In the genomic region with DNA sequence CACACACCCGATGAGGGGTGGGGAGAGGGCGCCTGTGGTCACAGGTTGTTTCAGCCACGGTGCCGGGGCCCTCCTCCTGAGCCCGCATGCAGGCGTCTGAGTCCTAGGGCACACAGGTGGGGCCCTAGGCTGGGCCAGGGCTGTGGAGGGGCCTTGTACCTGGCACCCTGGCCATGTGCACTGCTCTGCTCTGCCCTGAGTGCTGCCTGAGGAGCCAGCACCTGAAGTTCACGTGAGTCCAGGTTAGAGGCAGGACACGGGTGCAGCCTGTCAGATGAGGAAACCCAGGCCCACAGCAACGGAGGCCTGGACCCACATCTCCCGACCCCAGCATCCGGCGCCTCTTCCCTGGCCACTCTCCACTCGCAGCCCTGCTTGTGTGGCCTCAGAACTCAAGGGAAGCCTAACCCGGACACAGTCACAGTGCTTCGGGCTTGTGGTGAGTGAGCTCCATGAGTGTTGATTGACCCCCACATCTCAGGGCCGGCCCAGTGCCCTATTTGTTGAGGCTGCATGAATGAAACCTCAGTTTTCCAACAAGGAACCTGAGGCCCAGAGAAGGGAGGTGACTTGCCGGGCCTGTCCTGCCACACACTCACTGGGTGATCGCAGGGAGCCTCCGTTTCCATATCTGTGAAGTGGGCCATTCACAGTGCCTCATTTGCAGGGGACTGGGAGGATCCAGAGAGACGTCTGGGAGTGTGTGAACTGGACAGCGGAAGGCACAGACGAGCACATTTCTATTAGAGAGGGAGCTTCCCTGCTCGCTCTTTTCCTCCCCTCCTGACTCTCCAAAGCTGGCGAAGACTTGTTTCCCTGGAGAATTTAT, we compare ENCODE assay signal across 14 cellular contexts. TPM values are rescaled to one million over a fixed set of nuclear protein-coding genes. Genes with fewer than 3 reads are reported as not detected.
DNase-seq lines count a peak whose midpoint lies in the region; ATAC-seq, FAIRE-seq and TF ChIP-seq lines count a peak whose summit lies in the region.
"Had no signal": no experiment of that assay in that cellular context is flagged by ENCODE, and none has a peak within 500 bp of the region (broad histone marks: within the 10 kb centered on the region; RNA-seq: fewer than 3 reads in every experiment).

No MANE protein-coding gene starts in this region.

- H3K4me1 Mint-ChIP-seq in activated CD4-positive, alpha-beta T cell treated with anti-CD3 and anti-CD28 coated beads for 36 hours: no peaks in the 10 kb centered on the region
- peaks cover 0 to 4% of the 10 kb centered on the region in 2 donors for H3K4me1 Mint-ChIP-seq in effector memory CD8-positive, alpha-beta T cell (ENCODE audit: low read depth in 2 of 2)

- H3K4me3 ChIP-seq in adrenal gland (no peak overlapping the region), lung (no peak overlapping the region), MG63 (no peak overlapping the region)
- H3K4me3 ChIP-seq: PC-9, smooth muscle cell had no signal

- TF ChIP-seq CTCF in adrenal gland (IDR thresholded peaks at IDR 0.05): no peak
- TF ChIP-seq CTCF in lung (IDR thresholded peaks at IDR 0.05; ENCODE audit: control extremely low read depth, extremely low read depth): no peak

- H3K4me1 ChIP-seq in adrenal gland (replicated peaks in 1 of 2): no peaks in the 10 kb centered on the region
- H3K4me1 ChIP-seq in lung (ENCODE audit: control insufficient read depth in 2 of 2, insufficient read depth in 2 of 2, low read length in 2 of 2): peaks cover 5% of the 10 kb centered on the region in 2 donors

- no peaks in the 10 kb centered on the region for H3K36me3 Mint-ChIP-seq in activated CD4-positive, alpha-beta T cell treated with anti-CD3 and anti-CD28 coated beads for 36 hours (ENCODE audit: low read depth)
- no peaks in the 10 kb centered on the region for H3K36me3 Mint-ChIP-seq in effector memory CD8-positive, alpha-beta T cell (ENCODE audit: insufficient read depth)
- H3K36me3 Mint-ChIP-seq: activated naive CD4-positive, alpha-beta T cell treated with anti-CD3 and anti-CD28 coated beads, Interleukin-2, amount 50 U/mL, for 72 hours had no signal

- H3K27me3 Mint-ChIP-seq in activated CD4-positive, alpha-beta T cell treated with anti-CD3 and anti-CD28 coated beads for 36 hours: no peaks in the 10 kb centered on the region
- H3K27me3 Mint-ChIP-seq in effector memory CD8-positive, alpha-beta T cell: no peaks in the 10 kb centered on the region

- intact Hi-C loops in activated CD4-positive, alpha-beta T cell treated with anti-CD3 and anti-CD28 coated beads for 36 hours (cut with DNase I, micrococcal nuclease): no loop called here
- intact Hi-C loops in adrenal gland (cut with DNase I): no loop called here

- FAIRE-seq in urothelium cell line (lab: Jason Lieb, UNC): no peak
- FAIRE-seq: A204.1, D721Med, TTC549 had no signal

- H3K9me3 Mint-ChIP-seq in activated CD4-positive, alpha-beta T cell treated with anti-CD3 and anti-CD28 coated beads for 36 hours (ENCODE audit: low read depth): no peaks in the 10 kb centered on the region
- H3K9me3 Mint-ChIP-seq in effector memory CD8-positive, alpha-beta T cell: no peaks in the 10 kb centered on the region
- H3K9me3 Mint-ChIP-seq: activated naive CD4-positive, alpha-beta T cell treated with anti-CD3 and anti-CD28 coated beads, Interleukin-2, amount 50 U/mL, for 72 hours had no signal

- H3K27me3 ChIP-seq in adrenal gland (no peaks in the 10 kb centered on the region), lung (ENCODE audit: control insufficient read depth, insufficient read depth) (no peaks in the 10 kb centered on the region), MG63 (no peaks in the 10 kb centered on the region)

- DNase-seq in activated CD4-positive, alpha-beta T cell treated with anti-CD3 and anti-CD28 coated beads for 36 hours: peak; percentile 2
- no peak for DNase-seq in activated CD4-positive, alpha-beta T cell treated with anti-CD3 and anti-CD28 coated beads for 4 hours
- DNase-seq in adrenal gland: peak in 6 of 7 donors; percentile 0 to 43 (median 10)
- DNase-seq in lung (ENCODE audit: low spot score): peak; percentile 26
- no peak for DNase-seq in substantia nigra (lab: John Stamatoyannopoulos, UW)
- DNase-seq in urothelium cell line (ENCODE audit: low spot score): no peak
- DNase-seq in effector memory CD8-positive, alpha-beta T cell: no peak
- DNase-seq in MG63: no peak
- DNase-seq: PC-9 had no signal

- H3K27ac Mint-ChIP-seq in activated CD4-positive, alpha-beta T cell treated with anti-CD3 and anti-CD28 coated beads for 36 hours: no peak overlapping the region
- no peak overlapping the region for H3K27ac Mint-ChIP-seq in effector memory CD8-positive, alpha-beta T cell

- POLR2A ChIA-PET in activated CD4-positive, alpha-beta T cell treated with anti-CD3 and anti-CD28 coated beads for 36 hours (lab: Charles Lee): no interaction called here

- CTCF ChIA-PET in activated CD4-positive, alpha-beta T cell treated with anti-CD3 and anti-CD28 coated beads for 36 hours (lab: Charles Lee): interaction anchor here (0.8 to 1.1 kb wide), 2 partner anchors 10 to 605 kb away, joined by 3 read pairs; no protein-coding TSS in a partner anchor

- no peak for TF ChIP-seq POLR2A in adrenal gland (IDR thresholded peaks at IDR 0.05)

- ATAC-seq in activated CD4-positive, alpha-beta T cell treated with anti-CD3 and anti-CD28 coated beads for 36 hours: no peak
- ATAC-seq in lung (ENCODE audit: insufficient read depth, low FRiP score): no peak
- ATAC-seq in effector memory CD8-positive, alpha-beta T cell (replicated peaks): no peak
- ATAC-seq: activated naive CD4-positive, alpha-beta T cell treated with anti-CD3 and anti-CD28 coated beads, Interleukin-2, amount 50 U/mL, for 72 hours had no signal

- H3K36me3 ChIP-seq in adrenal gland (replicated peaks in 1 of 2) (peaks cover 0 to 11% of the 10 kb centered on the region in 2 donors), lung (ENCODE audit: control insufficient read depth in 2 of 2, insufficient read depth in 2 of 2, low read length in 2 of 2) (peaks cover 0 to 31% of the 10 kb centered on the region in 2 donors), MG63 (no peaks in the 10 kb centered on the region; the same call in none of the 2 replicates)

- no peaks in the 10 kb centered on the region for H3K9me3 ChIP-seq in adrenal gland (replicated peaks in 1 of 3)
- no peaks in the 10 kb centered on the region for H3K9me3 ChIP-seq in lung (ENCODE audit: control insufficient read depth in 2 of 2, insufficient read depth in 1 of 2, low read length in 1 of 2)
- H3K9me3 ChIP-seq in MG63: no peaks in the 10 kb centered on the region

- no peak overlapping the region for H3K4me3 Mint-ChIP-seq in activated CD4-positive, alpha-beta T cell treated with anti-CD3 and anti-CD28 coated beads for 36 hours
- no peak overlapping the region for H3K4me3 Mint-ChIP-seq in effector memory CD8-positive, alpha-beta T cell

- H3K27ac ChIP-seq in adrenal gland (peak overlapping the region in 1 of 5 donors; percentile 52), lung (ENCODE audit: low read depth in 1 of 2, low read length in 1 of 2) (no peak overlapping the region), substantia nigra (ENCODE audit: low read depth, low read length, poor library complexity, severe bottlenecking) (peak overlapping the region; percentile 75)
- H3K27ac ChIP-seq: PC-9 had no signal

- 78 to 89% (median 85%) methylated on average over 20 to 24 of the region's 24 CpGs for WGBS in adrenal gland, 4 donors
- 82 to 88% methylated on average over 24 of the region's 24 CpGs for WGBS in lung, 2 donors

RNA-seq across cellular contexts. Expression of gene PPIF, which starts 39.6 kb away (rescaled TPM):
- total RNA-seq in activated CD4-positive, alpha-beta T cell treated with anti-CD3 and anti-CD28 coated beads for 36 hours: 10 to 100 TPM; 92.3 to 96.1 TPM
- total RNA-seq in adrenal gland (100 to 1,000 TPM; 179 to 619 (median 259) TPM), lung (10 to 100 TPM; 22.0 to 57.8 TPM)
- polyA plus RNA-seq in adrenal gland (100 to 1,000 TPM in 1 of 3 donors, 10 to 100 TPM in 2; 43.8 to 564 (median 74.3) TPM), lung (10 to 100 TPM; 21.7 to 96.8 TPM)
- total RNA-seq in MG63 (2014; rRNA removed; shearing (Covaris generic); ENCODE audit: low replicate concordance): 42.3 and 53.5 TPM in 2 replicates

RNA-seq across cellular contexts. Expression of gene ZCCHC24, which starts 58.6 kb away (rescaled TPM):
- total RNA-seq in activated CD4-positive, alpha-beta T cell treated with anti-CD3 and anti-CD28 coated beads for 36 hours: under 1 TPM; 0.53 to 0.75 TPM
- 10 to 100 TPM; 21.7 to 49.0 (median 28.8) TPM for total RNA-seq in adrenal gland
- polyA plus RNA-seq in adrenal gland: 10 to 100 TPM in 2 of 3 donors, 1 to 10 TPM in 1; 8.7 to 19.9 (median 12.9) TPM
- total RNA-seq in lung: 10 to 100 TPM; 12.2 to 33.5 TPM
- 10 to 100 TPM; 10.4 to 14.8 TPM for polyA plus RNA-seq in lung
- total RNA-seq in MG63 (2014; rRNA removed; shearing (Covaris generic); ENCODE audit: low replicate concordance): 17.8 and 20.5 TPM in 2 replicates

Comparison
In these comparisons a context has a peak if more than half of its experiments do, and no peak if none do; other contexts are left out.
1. DNase-seq: peak in activated CD4-positive, alpha-beta T cell treated with anti-CD3 and anti-CD28 coated beads for 36 hours (single experiment), adrenal gland (6 of 7) and lung (single experiment); none in activated CD4-positive, alpha-beta T cell treated with anti-CD3 and anti-CD28 coated beads for 4 hours (0 of 2), substantia nigra (0 of 49), urothelium cell line (single experiment), effector memory CD8-positive, alpha-beta T cell (0 of 3) and MG63 (single experiment).
2. RNA of gene ZCCHC24, which starts 58.6 kb away (total RNA-seq): 12.2 to 33.5 TPM in lung, 21.7 to 49.0 TPM in adrenal gland and 17.8 to 20.5 TPM in MG63; 0.53 to 0.75 TPM in activated CD4-positive, alpha-beta T cell treated with anti-CD3 and anti-CD28 coated beads for 36 hours; every median in the first group is over 4 times any median in the second.